ENCODE assay signal across 8 cellular contexts in the genomic region with DNA sequence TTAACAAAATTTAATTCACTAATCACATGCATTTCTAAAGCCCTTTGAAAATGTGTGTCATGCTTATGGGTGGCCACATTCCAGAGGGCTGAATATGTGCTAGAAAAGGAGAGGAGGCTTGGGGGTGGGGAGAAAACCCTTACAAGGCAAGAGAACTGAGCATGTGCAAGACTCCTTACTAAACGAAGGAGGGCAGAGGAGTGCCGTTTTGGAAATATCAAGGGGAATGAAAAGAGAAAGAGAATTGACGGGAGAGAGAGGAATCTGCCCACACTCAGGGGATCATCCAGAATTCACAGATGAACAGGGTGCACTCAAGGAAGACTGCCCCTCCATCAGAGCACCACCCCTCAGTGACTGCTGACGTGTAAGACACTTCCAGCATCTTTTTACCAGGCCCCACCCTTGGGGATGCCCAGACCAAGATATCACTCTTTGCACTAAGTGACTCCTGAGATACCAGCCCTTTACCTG. TPM values are rescaled to one million over a fixed set of nuclear protein-coding genes. Genes with fewer than 3 reads are reported as not detected.
DNase-seq lines count a peak whose midpoint lies in the region; ATAC-seq and TF ChIP-seq lines count a peak whose summit lies in the region.

No MANE protein-coding gene starts in this region.

- ATAC-seq in foreskin keratinocyte (peak; percentile 81), HG03175 (IDR thresholded peaks at IDR 0.05; ENCODE audit: unreplicated experiment) (no peak)

- peak overlapping the region; percentile 45 for H2BK5ac ChIP-seq in trophoblast cell (ENCODE audit: low read depth, low read length, poor library complexity)

- H2AFZ ChIP-seq in trophoblast cell (ENCODE audit: insufficient read depth, low read length, poor library complexity), result peak overlapping the region; percentile 84

- H3K27me3 ChIP-seq in foreskin keratinocyte (no peaks in the 10 kb centered on the region), trophoblast cell (ENCODE audit: insufficient read depth, low read length) (no peaks in the 10 kb centered on the region)

- H3K4me3 ChIP-seq in SK-N-MC (peak overlapping the region; percentile 74), trophoblast cell (ENCODE audit: low read depth, low read length) (no peak overlapping the region)

- peak overlapping the region; percentile 98 for H2BK12ac ChIP-seq in trophoblast cell (ENCODE audit: low read length)

- H3K23ac ChIP-seq in trophoblast cell (ENCODE audit: low read length), result no peak overlapping the region

- H3K79me1 ChIP-seq in trophoblast cell (ENCODE audit: low read length), result peaks cover 16% of the 10 kb centered on the region

- H3K36me3 ChIP-seq in ES-I3 (ENCODE audit: insufficient read depth, low read length), result no peaks in the 10 kb centered on the region
- no peaks in the 10 kb centered on the region for H3K36me3 ChIP-seq in SK-N-MC (ENCODE audit: insufficient read depth, low read length)
- H3K36me3 ChIP-seq in trophoblast cell (ENCODE audit: control insufficient read depth in 1 of 2, insufficient read depth in 2 of 2, low read length in 2 of 2), result no peaks in the 10 kb centered on the region

- H3K18ac ChIP-seq in trophoblast cell (ENCODE audit: low read length), result peak overlapping the region; percentile 92

- H2AK5ac ChIP-seq in trophoblast cell (ENCODE audit: low read length), result peak overlapping the region; percentile 94

- H3K4me1 ChIP-seq in ES-I3 (ENCODE audit: insufficient read depth, low read length) (peaks cover 33% of the 10 kb centered on the region), foreskin keratinocyte (peaks cover 18% of the 10 kb centered on the region), trophoblast cell (ENCODE audit: control insufficient read depth in 1 of 2, insufficient read depth in 2 of 2, low read length in 2 of 2) (peaks cover 0 to 12% of the 10 kb centered on the region in 2 experiments)

- peak overlapping the region; percentile 96 for H3K27ac ChIP-seq in SK-N-MC
- H3K27ac ChIP-seq in foreskin keratinocyte, result peak overlapping the region; percentile 92
- H3K27ac ChIP-seq in trophoblast cell (ENCODE audit: low read depth, low read length), result peak overlapping the region; percentile 78

- peak overlapping the region; percentile 93 for H2BK120ac ChIP-seq in trophoblast cell (ENCODE audit: insufficient read depth, low read length, poor library complexity)

- WGBS in trophoblast cell (ENCODE audit: extremely low coverage, insufficient coverage, insufficient read length), result no CpG with 5 or more reads among the region's 4 CpGs

- peak overlapping the region; percentile 64 for H3K14ac ChIP-seq in trophoblast cell (ENCODE audit: low read length)

- peak overlapping the region; percentile 68 for H4K8ac ChIP-seq in trophoblast cell (ENCODE audit: low read depth, low read length)

- peak; percentile 58 for TF ChIP-seq CTCF in foreskin keratinocyte (conservative IDR thresholded peaks at IDR 0.05)

- peak overlapping the region; percentile 73 for H4K12ac ChIP-seq in trophoblast cell (ENCODE audit: low read depth, low read length)

- H3K9ac ChIP-seq in ES-I3 (ENCODE audit: low read depth, low read length), result peak overlapping the region; percentile 62
- peak overlapping the region; percentile 89 for H3K9ac ChIP-seq in SK-N-MC (ENCODE audit: insufficient read length)
- H3K9ac ChIP-seq in trophoblast cell (ENCODE audit: low read length), result no peak overlapping the region

- H3K4me2 ChIP-seq in trophoblast cell (ENCODE audit: low read length), result peak overlapping the region; percentile 34

- peak overlapping the region; percentile 94 for H4K91ac ChIP-seq in trophoblast cell (ENCODE audit: low read depth, low read length)

- DNase-seq in SK-N-MC (ENCODE audit: low read depth, low spot score) (peak; percentile 94), foreskin keratinocyte (peak; percentile 97 to 98), trophoblast cell (peak; percentile 69 to 87), activated gamma-delta T cell (lab: John Stamatoyannopoulos, UW) (no peak), NCI-H345 treated with DMSO at 0.1 percent for 48 hours (lab: John Stamatoyannopoulos, UW; ENCODE audit: unreplicated experiment) (no peak), OCI-M2 (lab: John Stamatoyannopoulos, UW; ENCODE audit: unreplicated experiment) (no peak)

- H3K9me3 ChIP-seq in ES-I3 (ENCODE audit: control insufficient read depth, insufficient read depth, low read length) (no peaks in the 10 kb centered on the region), SK-N-MC (ENCODE audit: low read depth, low read length) (no peaks in the 10 kb centered on the region; the same call in 1 of the 2 replicates), trophoblast cell (ENCODE audit: insufficient read depth, low read depth, low read length) (no peaks in the 10 kb centered on the region)

- peak overlapping the region; percentile 52 for H3K4ac ChIP-seq in trophoblast cell (ENCODE audit: low read depth, low read length)

- H3K79me2 ChIP-seq in trophoblast cell (ENCODE audit: control insufficient read depth, insufficient read depth, low read length, poor library complexity), result no peaks in the 10 kb centered on the region

RNA-seq across cellular contexts. Expression of a gene that starts 37.9 kb away (rescaled TPM):
- total RNA-seq in foreskin keratinocyte, result 19.7 and 22.3 TPM in 2 replicates
- polyA plus RNA-seq in foreskin keratinocyte, result 7.2 and 9.4 TPM in 2 replicates
- 64.7 and 65.3 TPM in 2 replicates for polyA plus RNA-seq in trophoblast cell (2013)

Comparison
In these comparisons a context has a peak if more than half of its experiments do, and no peak if none do; other contexts are left out.
1. DNase-seq: peak in SK-N-MC (single experiment), foreskin keratinocyte (2 of 2) and trophoblast cell (2 of 2); none in activated gamma-delta T cell (single experiment), NCI-H345 treated with DMSO at 0.1 percent for 48 hours (single experiment) and OCI-M2 (single experiment).
2. Peak in every context shown above with its lines, with median percentiles within 50 percentile points of each other: H3K27ac ChIP-seq.